Comparison of ENCODE assay signal across 22 cellular contexts in the genomic region with DNA sequence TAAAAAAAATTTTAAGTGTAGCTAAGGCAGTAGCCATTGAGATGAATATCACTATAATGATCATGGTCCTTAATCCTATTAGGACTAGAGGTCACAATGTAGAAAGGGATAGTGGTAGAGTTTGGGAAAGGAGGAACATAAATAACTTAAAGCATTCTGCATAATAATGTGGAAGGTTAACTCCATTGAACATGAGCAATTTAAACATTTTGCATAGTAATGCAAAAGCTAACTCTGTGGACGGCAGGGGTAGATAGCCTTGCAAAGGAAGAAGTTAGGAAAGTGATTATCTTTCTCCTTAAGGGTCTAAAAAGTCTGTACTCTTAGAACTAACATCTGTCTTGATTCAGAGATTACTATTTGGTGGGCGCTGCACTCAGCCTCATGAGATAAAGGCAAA.
"Had no signal": no experiment of that assay in that cellular context is flagged by ENCODE, and none has a peak within 500 bp of the region (broad histone marks: within the 10 kb centered on the region; RNA-seq: fewer than 3 reads in every experiment).

No MANE protein-coding gene starts in this region.

- H3K4me2 ChIP-seq: KMS-11, SK-N-SH had no signal

- H3K27ac Mint-ChIP-seq: T-helper 17 cell had no signal

- H3K4me1 Mint-ChIP-seq: T-helper 17 cell had no signal

- H3K27ac ChIP-seq: KMS-11, RWPE1 had no signal

- H3K9me3 ChIP-seq: SK-N-SH had no signal

- H3K9ac ChIP-seq: KMS-11, SK-N-SH had no signal

- FAIRE-seq: HepG2 had no signal

- DNase-seq: IMR-90, Kasumi-1, MM.1S, NCI-H1048, NCI-H1105, NCI-H1417, NCI-H1436 treated with DMSO at 0.1 percent for 48 hours, NCI-H1694, NCI-H187 treated with DMSO at 0.1 percent for 48 hours, NCI-H2029 treated with DMSO at 0.1 percent for 48 hours, NCI-H2171 treated with DMSO at 0.1 percent for 48 hours, NCI-H345, NCI-H774, PC-3, SHP77, SK-N-SH, T-helper 1 cell, T-helper 17 cell had no signal

- H3K9me2 ChIP-seq: SK-N-SH had no signal

- H3K4me3 Mint-ChIP-seq: T-helper 17 cell had no signal

- ATAC-seq: HepG2, Panc1, PC-3, T-helper 17 cell had no signal
